ENCODE assay signal across 9 cellular contexts in the genomic region with DNA sequence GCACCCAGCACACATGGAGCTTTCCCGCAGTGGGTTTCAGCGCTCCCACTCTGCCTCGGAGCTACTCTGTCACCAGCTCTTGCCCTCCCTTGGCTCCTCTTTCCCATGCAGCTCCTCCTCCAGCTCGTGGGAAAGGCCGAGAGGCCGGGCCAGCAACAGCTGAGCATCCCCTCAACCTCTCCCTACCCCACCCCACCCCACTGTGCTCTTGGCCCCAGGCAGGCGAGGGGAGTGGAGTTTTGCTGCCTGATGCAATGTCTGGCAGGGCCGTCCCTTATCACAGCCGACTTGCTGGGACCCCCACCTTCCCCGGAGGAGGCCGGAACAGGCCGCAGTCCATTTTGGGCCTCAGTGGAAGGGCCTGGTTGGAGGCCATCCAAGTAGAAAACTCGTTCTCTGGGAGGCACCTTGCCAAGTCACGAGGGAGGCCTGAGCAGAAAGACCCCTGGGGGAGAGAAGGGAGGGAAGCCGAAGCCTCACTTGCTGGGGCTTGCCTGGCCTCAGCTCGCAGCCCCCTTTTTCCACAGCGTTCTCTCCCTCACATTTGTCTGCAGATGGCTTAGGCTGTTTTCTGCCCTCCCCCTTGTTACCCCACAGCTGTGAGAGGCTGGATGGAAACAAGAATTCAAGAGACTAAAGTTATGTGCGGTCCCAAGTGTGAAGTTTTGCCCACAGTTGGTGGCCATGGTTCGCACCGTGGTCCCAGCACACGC. TPM values are rescaled to one million over a fixed set of nuclear protein-coding genes. Genes with fewer than 3 reads are reported as not detected.
DNase-seq lines count a peak whose midpoint lies in the region; FAIRE-seq and TF ChIP-seq lines count a peak whose summit lies in the region.
"Had no signal": no experiment of that assay in that cellular context is flagged by ENCODE, and none has a peak within 500 bp of the region (broad histone marks: within the 10 kb centered on the region; RNA-seq: fewer than 3 reads in every experiment).

No MANE protein-coding gene starts in this region.

- intact Hi-C loops in left ventricle myocardium inferior (cut with micrococcal nuclease): loop anchor here (5.0 kb wide), 1 partner anchor 32 kb away; no protein-coding TSS in a partner anchor

- no peak for TF ChIP-seq CTCF in left ventricle myocardium inferior (IDR thresholded peaks at IDR 0.05; ENCODE audit: borderline replicate concordance)

- no peak overlapping the region for H3K4me3 Mint-ChIP-seq in activated naive CD4-positive, alpha-beta T cell treated with anti-CD3 and anti-CD28 coated beads, Interleukin-2, amount 10 ng/mL, durations not matched to agents 7 days and 5 days

- H3K9me3 Mint-ChIP-seq in activated naive CD4-positive, alpha-beta T cell treated with anti-CD3 and anti-CD28 coated beads, Interleukin-2, amount 10 ng/mL, durations not matched to agents 7 days and 5 days: no peaks in the 10 kb centered on the region

- H3K36me3 ChIP-seq in left ventricle myocardium inferior (no peaks in the 10 kb centered on the region), rectal smooth muscle tissue (ENCODE audit: control insufficient read depth, insufficient read depth, low read length) (no peaks in the 10 kb centered on the region)

- H3K27me3 Mint-ChIP-seq in activated naive CD4-positive, alpha-beta T cell treated with anti-CD3 and anti-CD28 coated beads, Interleukin-2, amount 10 ng/mL, durations not matched to agents 7 days and 5 days: no peaks in the 10 kb centered on the region

- H3K4me3 ChIP-seq in left ventricle myocardium inferior (peak overlapping the region; percentile 29), rectal smooth muscle tissue (ENCODE audit: low read length) (peak overlapping the region; percentile 16)

- CTCF ChIA-PET in activated naive CD4-positive, alpha-beta T cell treated with anti-CD3 and anti-CD28 coated beads, Interleukin-2, amount 10 ng/mL, durations not matched to agents 7 days and 5 days (lab: Charles Lee): no interaction called here

- H3K27ac ChIP-seq in left ventricle myocardium inferior (replicated peaks) (peak overlapping the region; percentile 89), rectal smooth muscle tissue (ENCODE audit: low read depth, low read length) (peak overlapping the region; percentile 77)

- no peaks in the 10 kb centered on the region for H3K9me3 ChIP-seq in left ventricle myocardium inferior (replicated peaks)

- no peak for FAIRE-seq in HTR-8/SVneo (lab: Jason Lieb, UNC)

- H3K9ac ChIP-seq in rectal smooth muscle tissue (ENCODE audit: low read length): peak overlapping the region; percentile 5

- H3K4me1 ChIP-seq in left ventricle myocardium inferior (peaks cover 78% of the 10 kb centered on the region), rectal smooth muscle tissue (ENCODE audit: control insufficient read depth, insufficient read depth, low read length) (peaks cover 36% of the 10 kb centered on the region)

- no peak overlapping the region for H3K27ac Mint-ChIP-seq in activated naive CD4-positive, alpha-beta T cell treated with anti-CD3 and anti-CD28 coated beads, Interleukin-2, amount 10 ng/mL, durations not matched to agents 7 days and 5 days

- DNase-seq in DMS79 (lab: John Stamatoyannopoulos, UW) (peak; percentile 38), amniotic epithelial cell (ENCODE audit: low read depth) (peak; percentile 82), left ventricle myocardium inferior (peak; percentile 85), HTR-8/SVneo (ENCODE audit: insufficient read length, low spot score) (no peak), CD1c-positive myeloid dendritic cell (ENCODE audit: extremely low spot score) (no peak)
- DNase-seq in activated naive CD4-positive, alpha-beta T cell (lab: John Stamatoyannopoulos, UW): no peak
- DNase-seq in activated naive CD4-positive, alpha-beta T cell treated with anti-CD3 and anti-CD28 coated beads, Interleukin-2, amount 10 ng/mL, durations not matched to agents 7 days and 5 days: no peak
- DNase-seq: NCI-H1436 treated with DMSO at 0.1 percent for 48 hours had no signal

- H3K4me1 Mint-ChIP-seq in activated naive CD4-positive, alpha-beta T cell treated with anti-CD3 and anti-CD28 coated beads, Interleukin-2, amount 10 ng/mL, durations not matched to agents 7 days and 5 days: no peaks in the 10 kb centered on the region

- H3K27me3 ChIP-seq in left ventricle myocardium inferior (ENCODE audit: low read depth) (no peaks in the 10 kb centered on the region), rectal smooth muscle tissue (ENCODE audit: control insufficient read depth, insufficient read depth, low read length) (no peaks in the 10 kb centered on the region)

- H3K36me3 Mint-ChIP-seq in activated naive CD4-positive, alpha-beta T cell treated with anti-CD3 and anti-CD28 coated beads, Interleukin-2, amount 10 ng/mL, durations not matched to agents 7 days and 5 days: no peaks in the 10 kb centered on the region

RNA-seq across cellular contexts. Expression of gene CHST3, which starts 35.3 kb away (rescaled TPM):
- 18.0 TPM for total RNA-seq in left ventricle myocardium inferior

Comparison
In these comparisons a context has a peak if more than half of its experiments do, and no peak if none do; other contexts are left out.
1. DNase-seq: peak in DMS79 (single experiment), amniotic epithelial cell (single experiment) and left ventricle myocardium inferior (single experiment); none in HTR-8/SVneo (single experiment), activated naive CD4-positive, alpha-beta T cell (0 of 4), activated naive CD4-positive, alpha-beta T cell treated with anti-CD3 and anti-CD28 coated beads, Interleukin-2, amount 10 ng/mL, durations not matched to agents 7 days and 5 days (single experiment) and CD1c-positive myeloid dendritic cell (single experiment).